ENCODE assay signal across 14 cellular contexts in genomic region chr19:42297034-42297433, GRCh38.
"Had no signal": no experiment of that assay in that cellular context is flagged by ENCODE, and none has a peak within 500 bp of the region (broad histone marks: within the 10 kb centered on the region; RNA-seq: fewer than 3 reads in every experiment).

No MANE protein-coding gene starts in this region.

- H3K27me3 ChIP-seq: adrenal gland, gastroesophageal sphincter, right atrium auricular region had no signal

- H3K9me3 ChIP-seq: adrenal gland, gastroesophageal sphincter, neutrophil, right atrium auricular region, SK-N-SH, tibial artery had no signal

- FAIRE-seq: small intestine, TTC549 had no signal

- H3K4me2 ChIP-seq: SK-N-SH had no signal

- DNase-seq: activated naive CD4-positive, alpha-beta T cell treated with Interleukin-2 at 50 U/mL for 16 hours; central memory CD4-positive, alpha-beta T cell; effector CD4-positive, alpha-beta T cell; kidney glomerular epithelial cell; SK-N-SH; small intestine; tibial artery had no signal

- H3K27ac ChIP-seq: adrenal gland, coronary artery, epithelial cell of prostate, gastroesophageal sphincter, neutrophil, right atrium auricular region, tibial artery had no signal

- H3K4me3 ChIP-seq: adrenal gland, coronary artery, gastroesophageal sphincter, right atrium auricular region, tibial artery had no signal

- H3K9ac ChIP-seq: SK-N-SH had no signal

- ATAC-seq: gastroesophageal sphincter had no signal
